In the genomic region with DNA sequence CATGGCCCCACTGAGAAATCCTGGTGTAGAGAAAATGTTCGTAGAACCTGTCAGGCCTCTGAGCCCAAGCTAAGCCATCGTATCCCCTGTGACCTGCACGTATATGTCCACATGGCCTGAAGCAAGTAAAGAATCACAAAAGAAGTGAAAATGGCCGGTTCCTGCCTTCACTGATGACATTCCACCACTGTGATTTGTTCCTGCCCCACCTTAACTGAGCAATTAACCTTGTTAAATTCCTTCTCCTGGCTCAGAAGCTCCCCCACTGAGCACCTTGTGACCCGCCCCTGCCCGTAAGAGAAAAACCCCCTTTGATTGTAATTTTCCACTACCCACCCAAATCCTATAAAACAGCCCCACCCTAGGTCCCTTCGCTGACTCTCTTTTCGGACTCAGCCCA, we compare ENCODE assay signal across 8 cellular contexts. TPM values are rescaled to one million over a fixed set of nuclear protein-coding genes. Genes with fewer than 3 reads are reported as not detected.
A peak's percentile ranks its signal among the peaks of the same experiment; 100 is the strongest.
DNase-seq lines count a peak whose midpoint lies in the region; ATAC-seq and TF ChIP-seq lines count a peak whose summit lies in the region.
"Not testable (repeated sequence)": the region's sequence is repeated elsewhere in the genome, so short reads cannot be mapped to it uniquely, and the experiment has no call there.

No MANE protein-coding gene starts in this region.

- H3K4me1 Mint-ChIP-seq in Caco-2 (ENCODE audit: low read depth, unreplicated experiment) (peaks cover 19% of the 10 kb centered on the region), MCF 10A (ENCODE audit: insufficient read depth, unreplicated experiment) (peaks cover 42% of the 10 kb centered on the region), mesothelial cell of epicardium (peaks cover 48% of the 10 kb centered on the region), progenitor cell of endocrine pancreas (ENCODE audit: low read depth) (peaks cover 34% of the 10 kb centered on the region)

- not testable (repeated sequence) for H3K27me3 ChIP-seq in Caco-2 (replicated peaks; ENCODE audit: control insufficient read depth, insufficient read depth, low read length); HCT116 (ENCODE audit: insufficient read depth, low read length)

- CTCF ChIA-PET in Caco-2 (lab: Charles Lee), result not testable (repeated sequence)
- CTCF ChIA-PET in HCT116 (lab: Charles Lee), result interaction anchor here (1.9 kb wide), 1 partner anchor 18 kb away, joined by 9 read pairs; no protein-coding TSS in a partner anchor
- CTCF ChIA-PET in MCF 10A (lab: Yijun Ruan, JAX), result interaction anchor here (0.6 to 2.7 kb wide), 3 partner anchors 18 to 69 kb away, joined by 5 to 18 read pairs (median 5); no protein-coding TSS in a partner anchor

- H3K27me3 Mint-ChIP-seq in Caco-2 (ENCODE audit: insufficient read depth, unreplicated experiment); MCF 10A (ENCODE audit: insufficient read depth, unreplicated experiment); mesothelial cell of epicardium (ENCODE audit: low read depth); progenitor cell of endocrine pancreas: not testable (repeated sequence)

- not testable (repeated sequence) for BruUV-seq in Caco-2 (replicated peaks; lab: Mats Ljungman, UMichigan); HCT116 (replicated peaks; lab: Mats Ljungman, UMichigan); MCF 10A (replicated peaks; lab: Mats Ljungman, UMichigan)

- H3K9me2 ChIP-seq in HCT116 (ENCODE audit: insufficient read depth), result not testable (repeated sequence)

- POLR2A ChIA-PET in Caco-2 (lab: Charles Lee); HCT116 (lab: Charles Lee): not testable (repeated sequence)
- POLR2A ChIA-PET in MCF 10A (lab: Yijun Ruan, JAX), result interaction anchor here (0.7 to 2.0 kb wide), 6 partner anchors 9 to 146 kb away, joined by 3 to 5 read pairs (median 3); no protein-coding TSS in a partner anchor

- H3K27ac Mint-ChIP-seq in Caco-2 (ENCODE audit: unreplicated experiment) (peak overlapping the region; percentile 82), MCF 10A (ENCODE audit: low read depth, unreplicated experiment) (peak overlapping the region; percentile 6), mesothelial cell of epicardium (peak overlapping the region; percentile 95), progenitor cell of endocrine pancreas (peak overlapping the region; percentile 96)

- not testable (repeated sequence) for TF ChIP-seq CTCF in Caco-2 (IDR thresholded peaks at IDR 0.05; ENCODE audit: insufficient read depth in 1 of 2, low read depth in 1 of 2, low read length in 1 of 2, severe bottlenecking in 1 of 2, unreplicated experiment in 1 of 2); HCT116 (IDR thresholded peaks at IDR 0.05 in 2 of 3, conservative IDR thresholded peaks at IDR 0.05 in 1 of 3; ENCODE audit: borderline replicate concordance in 1 of 3, insufficient read depth in 1 of 3, low read depth in 2 of 3, low read length in 2 of 3); MCF 10A (IDR thresholded peaks at IDR 0.05; ENCODE audit: unreplicated experiment); mesothelial cell of epicardium (IDR thresholded peaks at IDR 0.05; ENCODE audit: unreplicated experiment); progenitor cell of endocrine pancreas (IDR thresholded peaks at IDR 0.05; ENCODE audit: unreplicated experiment)

- H3K4me3 Mint-ChIP-seq in Caco-2 (ENCODE audit: unreplicated experiment) (peak overlapping the region; percentile 9), mesothelial cell of epicardium (peak overlapping the region; percentile 25), progenitor cell of endocrine pancreas (ENCODE audit: low read depth) (peak overlapping the region; percentile 9)
- H3K4me3 Mint-ChIP-seq in MCF 10A (ENCODE audit: unreplicated experiment), result not testable (repeated sequence)

- H2AFZ ChIP-seq in HCT116 (ENCODE audit: low read depth, low read length, poor library complexity, severe bottlenecking), result not testable (repeated sequence)

- peak overlapping the region; percentile 51 for H3K9ac ChIP-seq in HCT116 (ENCODE audit: low read length)

- peaks cover 19% of the 10 kb centered on the region for H3K4me1 ChIP-seq in Caco-2
- peaks cover 92 to 99% of the 10 kb centered on the region in 2 experiments for H3K4me1 ChIP-seq in HCT116 (ENCODE audit: control insufficient read depth in 1 of 2, insufficient read depth in 2 of 2, low read length in 2 of 2)

- peak overlapping the region; percentile 75 for H3K27ac ChIP-seq in HCT116 (ENCODE audit: low read depth, low read length)
- peak overlapping the region; percentile 37 for H3K27ac ChIP-seq in epithelial cell of prostate

- intact Hi-C loops in Caco-2 (cut with micrococcal nuclease; ENCODE audit: unreplicated experiment), result loop anchor here (5.0 kb wide), 1 partner anchor 36 kb away; no protein-coding TSS in a partner anchor
- intact Hi-C loops in HCT116 (cut with micrococcal nuclease); MCF 10A (cut with micrococcal nuclease): not testable (repeated sequence)

- TF ChIP-seq POLR2A in HCT116 (IDR thresholded peaks at IDR 0.05; ENCODE audit: borderline replicate concordance, extremely low read depth, insufficient read depth, insufficient read length), result not testable (repeated sequence)

- H3K36me3 ChIP-seq in Caco-2 (ENCODE audit: control insufficient read depth, insufficient read depth, low read length); HCT116 (ENCODE audit: control insufficient read depth in 1 of 2, insufficient read depth in 2 of 2, low read length in 2 of 2): not testable (repeated sequence)

- H3K79me2 ChIP-seq in HCT116 (ENCODE audit: insufficient read depth, low read length), result peaks cover 100% of the 10 kb centered on the region

- not testable (repeated sequence) for H3K9me3 ChIP-seq in Caco-2; HCT116 (ENCODE audit: control insufficient read depth in 1 of 2, insufficient read depth in 1 of 2, low read depth in 1 of 2, low read length in 2 of 2); iPS-18c (ENCODE audit: control insufficient read depth, insufficient read depth, low read length)

- RAD21 ChIA-PET in HCT116 (lab: Charles Lee; ENCODE audit: low non-redundant PET in 1 of 2, low total read pairs in 2 of 2, uncharacterized antibody in 2 of 2, unreplicated experiment in 2 of 2), result not testable (repeated sequence)

- H4K20me1 ChIP-seq in HCT116 (ENCODE audit: insufficient read depth), result peaks cover 15% of the 10 kb centered on the region; the same call in 1 of the 2 replicates

- peak in 1 of 2 experiments; percentile 42 for DNase-seq in Caco-2
- DNase-seq in HCT116 (ENCODE audit: low read depth, low spot score); MCF 10A (ENCODE audit: unreplicated experiment); epithelial cell of prostate (ENCODE audit: low read depth, low spot score); mesothelial cell of epicardium (ENCODE audit: low spot score in 2 of 2, unreplicated experiment in 2 of 2); progenitor cell of endocrine pancreas (ENCODE audit: low spot score, unreplicated experiment): not testable (repeated sequence)
- peak; percentile 70 for DNase-seq in LoVo (ENCODE audit: low spot score)

- H3K9me3 Mint-ChIP-seq in Caco-2 (ENCODE audit: unreplicated experiment); MCF 10A (ENCODE audit: unreplicated experiment); mesothelial cell of epicardium; progenitor cell of endocrine pancreas (ENCODE audit: low read depth): not testable (repeated sequence)

- not testable (repeated sequence) for H3K36me3 Mint-ChIP-seq in Caco-2 (ENCODE audit: insufficient read depth, unreplicated experiment); mesothelial cell of epicardium; progenitor cell of endocrine pancreas (ENCODE audit: insufficient read depth)
- peaks cover 30% of the 10 kb centered on the region for H3K36me3 Mint-ChIP-seq in MCF 10A (ENCODE audit: insufficient read depth, unreplicated experiment)

- H3K4me3 ChIP-seq in Caco-2 (ENCODE audit: low read depth, low read length), result not testable (repeated sequence)
- H3K4me3 ChIP-seq in HCT116 (replicated peaks in 1 of 2; ENCODE audit: low read depth in 1 of 2, low read length in 2 of 2) (peak overlapping the region; percentile 1 to 39), iPS-18c (ENCODE audit: insufficient read depth, low read depth, low read length) (peak overlapping the region; percentile 22)

- TF ChIP-seq RAD21 in HCT116 (IDR thresholded peaks at IDR 0.05; ENCODE audit: low read depth), result not testable (repeated sequence)

- ATAC-seq in HCT116, result peak; percentile 31

- H3K4me2 ChIP-seq in HCT116 (ENCODE audit: low read length), result peak overlapping the region; percentile 76

TF ChIP-seq in HCT116, 20 proteins besides CTCF, POLR2A, EP300 and RAD21:
- TF ChIP-seq, protein P1, sequence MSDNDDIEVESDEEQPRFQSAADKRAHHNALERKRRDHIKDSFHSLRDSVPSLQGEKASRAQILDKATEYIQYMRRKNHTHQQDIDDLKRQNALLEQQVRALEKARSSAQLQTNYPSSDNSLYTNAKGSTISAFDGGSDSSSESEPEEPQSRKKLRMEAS (IDR thresholded peaks at IDR 0.05), result peak; percentile 74
- TF ChIP-seq CBX3 (IDR thresholded peaks at IDR 0.05; ENCODE audit: low read depth) (peak; percentile 62; the same call in 1 of the 2 replicates), FOSL1 (IDR thresholded peaks at IDR 0.05; ENCODE audit: low read depth) (peak; percentile 38; the same call in 1 of the 2 replicates), YY1 (IDR thresholded peaks at IDR 0.05; ENCODE audit: extremely low read depth, insufficient replicate concordance, low read depth, low read length) (peak; percentile 57), POLR2AphosphoS5 (IDR thresholded peaks at IDR 0.05; ENCODE audit: low read depth, low read length) (0 out of 2 replicates have a peak, but pooled peaks have one; percentile 13), SP1 (IDR thresholded peaks at IDR 0.05; ENCODE audit: low read depth) (peak; percentile 57)

RNA-seq across cellular contexts. Expression of gene IGF2BP2, which starts 38.6 kb away (rescaled TPM):
- total RNA-seq in Caco-2 (2022), result 75.9 and 80.8 TPM in 2 replicates
- 135 TPM for total RNA-seq in HCT116 (2021; ENCODE audit: unreplicated experiment)
- 75.1 and 88.7 TPM in 2 replicates for polyA plus RNA-seq in HCT116 (2012)
- total RNA-seq in MCF 10A (2022), result 108 and 154 TPM in 2 replicates
- total RNA-seq in mesothelial cell of epicardium, result 191 to 201 TPM (median 191 TPM) in 3 replicates
- total RNA-seq in progenitor cell of endocrine pancreas, result 187 and 190 TPM in 2 replicates

Comparison
In these comparisons a context has a peak if more than half of its experiments do, and no peak if none do; other contexts are left out.
1. H3K27ac Mint-ChIP-seq: peak in every context shown above with its lines; median percentile 96 in progenitor cell of endocrine pancreas; 95 in mesothelial cell of epicardium; 82 in Caco-2; 6 in MCF 10A.